In genomic region chr9:14018061-14018460, GRCh38 we compare ENCODE assay signal across 21 cellular contexts.
A peak's percentile ranks its signal among the peaks of the same experiment; 100 is the strongest.
DNase-seq lines count a peak whose midpoint lies in the region; ATAC-seq, FAIRE-seq and TF ChIP-seq lines count a peak whose summit lies in the region.
"Had no signal": no experiment of that assay in that cellular context is flagged by ENCODE, and none has a peak within 500 bp of the region (broad histone marks: within the 10 kb centered on the region; RNA-seq: fewer than 3 reads in every experiment).

No MANE protein-coding gene starts in this region.

- no peak for TF ChIP-seq CTCF in endothelial cell of umbilical vein (IDR thresholded peaks at IDR 0.05; ENCODE audit: extremely low read depth in 1 of 2, insufficient read depth in 1 of 2, low read depth in 1 of 2, low read length in 2 of 2)
- no peak for TF ChIP-seq CTCF in left lung (IDR thresholded peaks at IDR 0.05)
- TF ChIP-seq CTCF in tibial nerve (IDR thresholded peaks at IDR 0.05) = no peak

- H3K36me3 ChIP-seq in endothelial cell of umbilical vein (ENCODE audit: control insufficient read depth in 2 of 2, extremely low read depth in 1 of 2, insufficient read depth in 2 of 2, low read length in 2 of 2) (no peaks in the 10 kb centered on the region), left lung (no peaks in the 10 kb centered on the region), tibial nerve (no peaks in the 10 kb centered on the region)
- H3K36me3 ChIP-seq: Peyer's patch, upper lobe of left lung had no signal

- TF ChIP-seq POLR2A in endothelial cell of umbilical vein (IDR thresholded peaks at IDR 0.05; ENCODE audit: low read depth, low read length) (no peak), tibial nerve (IDR thresholded peaks at IDR 0.05) (no peak)

- H3K4me3 ChIP-seq in endothelial cell of umbilical vein (replicated peaks in 1 of 3; ENCODE audit: insufficient read depth in 1 of 3, low read depth in 1 of 3, low read length in 3 of 3) (no peak overlapping the region), left lung (no peak overlapping the region), tibial nerve (no peak overlapping the region)
- H3K4me3 ChIP-seq: body of pancreas, Peyer's patch, skin epidermis, upper lobe of left lung had no signal

- H3K4me1 ChIP-seq in endothelial cell of umbilical vein (ENCODE audit: control insufficient read depth, extremely low read depth, insufficient read depth, low read length) (peaks cover 8% of the 10 kb centered on the region), left lung (peaks cover 0 to 3% of the 10 kb centered on the region in 2 donors), tibial nerve (peaks cover 0 to 10% (median 0%) of the 10 kb centered on the region in 4 donors)
- H3K4me1 ChIP-seq: body of pancreas, Peyer's patch had no signal

- WGBS in tibial nerve, 2 donors = 61 to 75% methylated on average over 2 of the region's 2 CpGs

- no peaks in the 10 kb centered on the region for H3K9me3 ChIP-seq in endothelial cell of umbilical vein (replicated peaks; ENCODE audit: control insufficient read depth, insufficient read depth, low read length)
- H3K9me3 ChIP-seq in left lung = no peaks in the 10 kb centered on the region
- H3K9me3 ChIP-seq in tibial nerve = no peaks in the 10 kb centered on the region
- H3K9me3 ChIP-seq: body of pancreas, Peyer's patch, upper lobe of left lung had no signal

- TF ChIP-seq EP300 in tibial nerve (IDR thresholded peaks at IDR 0.05) = no peak

- H3K27me3 ChIP-seq in endothelial cell of umbilical vein (ENCODE audit: control insufficient read depth in 2 of 2, insufficient read depth in 2 of 2, low read length in 2 of 2) (no peaks in the 10 kb centered on the region), left lung (no peaks in the 10 kb centered on the region), tibial nerve (no peaks in the 10 kb centered on the region)
- H3K27me3 ChIP-seq: body of pancreas, Peyer's patch, upper lobe of left lung had no signal

- CTCF ChIA-PET in endothelial cell of umbilical vein (lab: Charles Lee) = interaction anchor here (0.9 kb wide), 1 partner anchor 26 kb away, joined by 4 read pairs; no protein-coding TSS in a partner anchor

- FAIRE-seq in endothelial cell of umbilical vein (lab: Jason Lieb, UNC) = peak; percentile 28
- FAIRE-seq: islet of Langerhans had no signal

- DNase-seq in AG20443 (ENCODE audit: low spot score) (peak; percentile 43), RKO (ENCODE audit: low spot score) (peak; percentile 24), endothelial cell of umbilical vein (ENCODE audit: low read depth, low spot score) (peak; percentile 78), left lung (no peak), tibial nerve (ENCODE audit: low spot score in 2 of 2) (no peak), left ventricle myocardium superior (no peak), T-helper 2 cell (no peak)
- DNase-seq: activated CD4-positive, CD25-positive, alpha-beta regulatory T cell; activated gamma-delta T cell; CD4-positive, alpha-beta memory T cell; DMS79 treated with DMSO at 0.1 percent for 48 hours; NCI-H1930; NCI-H69; occipital lobe; Peyer's patch; T-cell; upper lobe of left lung had no signal

- H3K27ac ChIP-seq in endothelial cell of umbilical vein (ENCODE audit: insufficient read depth, low read depth, low read length) (no peak overlapping the region), left lung (no peak overlapping the region), tibial nerve (no peak overlapping the region)
- H3K27ac ChIP-seq: body of pancreas, Peyer's patch, skin epidermis, upper lobe of left lung had no signal

- ATAC-seq in left lung = peak; percentile 50
- ATAC-seq in GM21737 (IDR thresholded peaks at IDR 0.05; ENCODE audit: unreplicated experiment) = no peak
- no peak for ATAC-seq in left ventricle myocardium superior
- ATAC-seq: body of pancreas, T-cell had no signal

- no peaks in the 10 kb centered on the region for H4K20me1 ChIP-seq in endothelial cell of umbilical vein (replicated peaks; ENCODE audit: control insufficient read depth, extremely low read depth, insufficient read depth, low read length)

- no peak overlapping the region for H3K9ac ChIP-seq in endothelial cell of umbilical vein (replicated peaks; ENCODE audit: extremely low read depth, insufficient read depth, low read length)

- dilution Hi-C loops in endothelial cell of umbilical vein (cut with MboI; ENCODE audit: extremely low pct_ligation_motif_present, low sequenced_read_pairs) = no loop called here

- BruUV-seq in endothelial cell of umbilical vein (replicated peaks; lab: Mats Ljungman, UMichigan) = no TSS peak

- H3K79me2 ChIP-seq in endothelial cell of umbilical vein (ENCODE audit: control insufficient read depth, insufficient read depth, low read length) = no peaks in the 10 kb centered on the region

- POLR2A ChIA-PET in endothelial cell of umbilical vein (lab: Charles Lee) = no interaction called here

- no peaks in the 10 kb centered on the region for H3K9me1 ChIP-seq in endothelial cell of umbilical vein (replicated peaks; ENCODE audit: control insufficient read depth, extremely low read depth, insufficient read depth, low read length)

- no peak overlapping the region for H3K4me2 ChIP-seq in endothelial cell of umbilical vein (ENCODE audit: insufficient read depth, low read length)

- intact Hi-C loops in endothelial cell of umbilical vein (cut with micrococcal nuclease) (no loop called here), left lung (cut with DNase I) (loop anchor here in 1 of 2 donors (10.0 kb wide), 1 partner anchor 53 kb away; no protein-coding TSS in a partner anchor), left ventricle myocardium superior (cut with micrococcal nuclease) (no loop called here)

- no peak overlapping the region for H2AFZ ChIP-seq in endothelial cell of umbilical vein (ENCODE audit: low read depth, low read length)

TF ChIP-seq in endothelial cell of umbilical vein, 7 proteins besides CTCF, POLR2A, EP300 and RAD21:
- TF ChIP-seq EZH2 (IDR thresholded peaks at IDR 0.05; ENCODE audit: borderline replicate concordance, low read depth, low read length, severe bottlenecking) (no peak), MYC (IDR thresholded peaks at IDR 0.05; ENCODE audit: low read depth, low read length) (no peak), FOS (IDR thresholded peaks at IDR 0.05; ENCODE audit: borderline replicate concordance, insufficient read depth, low read length) (peak; percentile 5), JUN (IDR thresholded peaks at IDR 0.05; ENCODE audit: borderline replicate concordance, insufficient read depth, insufficient read length, low read depth) (no peak), POLR2AphosphoS5 (IDR thresholded peaks at IDR 0.05; ENCODE audit: insufficient read depth, low read depth, low read length) (no peak), GATA2 (IDR thresholded peaks at IDR 0.05; ENCODE audit: insufficient read depth, insufficient read length, low read depth, low read length) (no peak)
- TF ChIP-seq, protein P1, sequence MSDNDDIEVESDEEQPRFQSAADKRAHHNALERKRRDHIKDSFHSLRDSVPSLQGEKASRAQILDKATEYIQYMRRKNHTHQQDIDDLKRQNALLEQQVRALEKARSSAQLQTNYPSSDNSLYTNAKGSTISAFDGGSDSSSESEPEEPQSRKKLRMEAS (IDR thresholded peaks at IDR 0.05; ENCODE audit: insufficient read depth, insufficient read length) = no peak
TF ChIP-seq in endothelial cell of umbilical vein: peak in this region for 1.

Comparison
In these comparisons a context has a peak if more than half of its experiments do, and no peak if none do; other contexts are left out.
1. DNase-seq: peak in AG20443 (single experiment), RKO (single experiment) and endothelial cell of umbilical vein (single experiment); none in left lung (0 of 2), tibial nerve (0 of 2), left ventricle myocardium superior (single experiment) and T-helper 2 cell (0 of 5).